In genomic region chr2:12507295-12507694, GRCh38 we compare ENCODE assay signal across 9 cellular contexts.
A peak's percentile ranks its signal among the peaks of the same experiment; 100 is the strongest.
DNase-seq lines count a peak whose midpoint lies in the region; ATAC-seq, FAIRE-seq and TF ChIP-seq lines count a peak whose summit lies in the region.
"Had no signal": no experiment of that assay in that cellular context is flagged by ENCODE, and none has a peak within 500 bp of the region (broad histone marks: within the 10 kb centered on the region; RNA-seq: fewer than 3 reads in every experiment).

No MANE protein-coding gene starts in this region.

- peak overlapping the region; percentile 57 for H3K4me3 Mint-ChIP-seq in activated T-helper 17 cell treated with anti-CD3 and anti-CD28 coated beads, Interleukin-2, amount 50 U/mL, for 72 hours

- no peak overlapping the region for H2AFZ ChIP-seq in osteoblast (ENCODE audit: low read length)

- no peaks in the 10 kb centered on the region for H4K20me1 ChIP-seq in osteoblast (ENCODE audit: insufficient read depth, low read length)

- H3K4me1 Mint-ChIP-seq in activated T-helper 17 cell treated with anti-CD3 and anti-CD28 coated beads, Interleukin-2, amount 50 U/mL, for 72 hours = peaks cover 81% of the 10 kb centered on the region

- no peak overlapping the region for H3K4me3 ChIP-seq in osteoblast (ENCODE audit: insufficient read depth, low read length)
- H3K4me3 ChIP-seq: SJSA1 had no signal

- TF ChIP-seq CTCF in osteoblast (IDR thresholded peaks at IDR 0.05; ENCODE audit: extremely low read depth, low read depth, low read length) = no peak

- H3K36me3 Mint-ChIP-seq in activated T-helper 17 cell treated with anti-CD3 and anti-CD28 coated beads, Interleukin-2, amount 50 U/mL, for 72 hours (ENCODE audit: low read depth) = peaks cover 6% of the 10 kb centered on the region

- FAIRE-seq in GM18507 (lab: Jason Lieb, UNC) = peak; percentile 74

- H3K4me1 ChIP-seq in osteoblast (ENCODE audit: insufficient read depth, low read length) = peaks cover 27% of the 10 kb centered on the region

- no peaks in the 10 kb centered on the region for H3K9me3 ChIP-seq in osteoblast (ENCODE audit: low read depth, low read length)
- H3K9me3 ChIP-seq: SJSA1 had no signal

- H3K36me3 ChIP-seq in osteoblast (ENCODE audit: insufficient read depth, low read length) = no peaks in the 10 kb centered on the region
- H3K36me3 ChIP-seq: SJSA1 had no signal

- ATAC-seq in HG02840 (IDR thresholded peaks at IDR 0.05; ENCODE audit: low FRiP score, unreplicated experiment) = peak; percentile 59
- peak; percentile 79 for ATAC-seq in activated T-helper 17 cell treated with anti-CD3 and anti-CD28 coated beads, Interleukin-2, amount 50 U/mL, for 72 hours (replicated peaks)

- no peak overlapping the region for H3K4me2 ChIP-seq in osteoblast (ENCODE audit: insufficient read depth, low read length)

- no peaks in the 10 kb centered on the region for H3K79me2 ChIP-seq in osteoblast (ENCODE audit: insufficient read depth, low read length)

- no peak overlapping the region for H3K27ac ChIP-seq in osteoblast (ENCODE audit: low read depth, low read length)
- H3K27ac ChIP-seq: SJSA1 had no signal

- no peaks in the 10 kb centered on the region for H3K27me3 ChIP-seq in osteoblast (ENCODE audit: insufficient read depth, low read length)
- H3K27me3 ChIP-seq: SJSA1 had no signal

- peak; percentile 7 for DNase-seq in GM18507 (ENCODE audit: extremely low spot score, insufficient read length, low read depth)
- DNase-seq in NOMO-1 treated with DMSO at 0.1 percent for 48 hours (lab: John Stamatoyannopoulos, UW; ENCODE audit: unreplicated experiment) = peak; percentile 96
- DNase-seq in osteoblast (ENCODE audit: insufficient read length, low spot score, missing footprints) = peak; percentile 65
- DNase-seq in inferior parietal cortex (ENCODE audit: extremely low spot score) = no peak
- DNase-seq in GDM1 (lab: John Stamatoyannopoulos, UW) = no peak
- no peak for DNase-seq in HT-29 (ENCODE audit: low spot score)

- no peaks in the 10 kb centered on the region for H3K27me3 Mint-ChIP-seq in activated T-helper 17 cell treated with anti-CD3 and anti-CD28 coated beads, Interleukin-2, amount 50 U/mL, for 72 hours

- H3K27ac Mint-ChIP-seq in activated T-helper 17 cell treated with anti-CD3 and anti-CD28 coated beads, Interleukin-2, amount 50 U/mL, for 72 hours = peak overlapping the region; percentile 76

- peaks cover 9% of the 10 kb centered on the region for H3K9me3 Mint-ChIP-seq in activated T-helper 17 cell treated with anti-CD3 and anti-CD28 coated beads, Interleukin-2, amount 50 U/mL, for 72 hours

Comparison
In these comparisons a context has a peak if more than half of its experiments do, and no peak if none do; other contexts are left out.
1. DNase-seq: peak in GM18507 (single experiment), NOMO-1 treated with DMSO at 0.1 percent for 48 hours (single experiment) and osteoblast (single experiment); none in inferior parietal cortex (single experiment), GDM1 (single experiment) and HT-29 (single experiment).